23 cellular contexts compared by ENCODE assay signal in genomic region chr12:5222011-5222461, GRCh38.
DNase-seq lines count a peak whose midpoint lies in the region; ATAC-seq and TF ChIP-seq lines count a peak whose summit lies in the region.
"Had no signal": no experiment of that assay in that cellular context is flagged by ENCODE, and none has a peak within 500 bp of the region (broad histone marks: within the 10 kb centered on the region; RNA-seq: fewer than 3 reads in every experiment).

No MANE protein-coding gene starts in this region.

- H3K4me3 ChIP-seq in MG63 (no peak overlapping the region), mucosa of descending colon (no peak overlapping the region)
- H3K4me3 ChIP-seq: esophagus squamous epithelium, GM23248, PC-9, right atrium auricular region, SJCRH30, thoracic aorta had no signal

- ATAC-seq in mucosa of descending colon, result no peak
- no peak for ATAC-seq in GM18502 (IDR thresholded peaks at IDR 0.05; ENCODE audit: poor library complexity, unreplicated experiment)

- H3K9me3 ChIP-seq in MG63 (no peaks in the 10 kb centered on the region), mucosa of descending colon (no peaks in the 10 kb centered on the region)
- H3K9me3 ChIP-seq: esophagus squamous epithelium, neutrophil, right atrium auricular region, SJCRH30, thoracic aorta had no signal

- TF ChIP-seq CTCF in mucosa of descending colon (IDR thresholded peaks at IDR 0.05), result no peak

- H3K27me3 ChIP-seq in MG63, result no peaks in the 10 kb centered on the region
- H3K27me3 ChIP-seq: neutrophil, right atrium auricular region, SJCRH30 had no signal

- H3K4me1 ChIP-seq in mucosa of descending colon (ENCODE audit: low read depth), result no peaks in the 10 kb centered on the region
- H3K4me1 ChIP-seq: esophagus squamous epithelium, right atrium auricular region, SJCRH30 had no signal

- DNase-seq in ELF-1 (ENCODE audit: low read depth, low spot score) (peak; percentile 91), MG63 (peak; percentile 75), NCI-H446 treated with DMSO at 0.1 percent for 48 hours (lab: John Stamatoyannopoulos, UW) (peak; percentile 74), iPS DF 19.7 (ENCODE audit: low read depth, low spot score) (peak; percentile 73), mucosa of descending colon (no peak), SW480 (ENCODE audit: low spot score) (no peak), GOT3 (lab: John Stamatoyannopoulos, UW) (no peak)
- DNase-seq: activated CD4-positive, alpha-beta memory T cell treated with anti-CD3 and anti-CD28 coated beads for 36 hours; activated naive CD4-positive, alpha-beta T cell treated with Interleukin-2 at 50 U/mL for 16 hours; CD4-positive, alpha-beta T cell; DMS79 treated with DMSO at 0.1 percent for 48 hours; effector memory CD4-positive, alpha-beta T cell; esophagus squamous epithelium; GM23248; NCI-H1694 treated with DMSO at 0.1 percent for 48 hours; NCI-H774; PC-9; SJCRH30; T-helper 2 cell had no signal

- H3K36me3 ChIP-seq in MG63 (no peaks in the 10 kb centered on the region), mucosa of descending colon (ENCODE audit: low read depth) (no peaks in the 10 kb centered on the region)
- H3K36me3 ChIP-seq: esophagus squamous epithelium, neutrophil, right atrium auricular region, SJCRH30, thoracic aorta had no signal

- intact Hi-C loops in mucosa of descending colon (cut with DNase I, micrococcal nuclease), result no loop called here

Comparison
In these comparisons a context has a peak if more than half of its experiments do, and no peak if none do; other contexts are left out.
1. DNase-seq: peak in ELF-1 (single experiment), MG63 (single experiment), NCI-H446 treated with DMSO at 0.1 percent for 48 hours (single experiment) and iPS DF 19.7 (single experiment); none in mucosa of descending colon (0 of 3), SW480 (single experiment) and GOT3 (single experiment).